ENCODE assay signal across 1 cellular context in genomic region chr4:158835456-158836369, GRCh38.
A peak's percentile ranks its signal among the peaks of the same experiment; 100 is the strongest.
TF ChIP-seq lines count a peak whose summit lies in the region.

No MANE protein-coding gene starts in this region.

TF ChIP-seq in HEK293, 187 proteins besides CTCF, POLR2A, EP300 and RAD21 (continued from another document):
- TF ChIP-seq PRDM2 (tag by site-specific recombination; IDR thresholded peaks at IDR 0.05; ENCODE audit: borderline replicate concordance) (no peak), OVOL3 (tag by site-specific recombination; IDR thresholded peaks at IDR 0.05) (no peak), PBX3 (CRISPR knock-in tag; IDR thresholded peaks at IDR 0.05) (no peak), MZF1 (tag by site-specific recombination; IDR thresholded peaks at IDR 0.05; ENCODE audit: borderline replicate concordance) (no peak), FEZF1 (tag by site-specific recombination; IDR thresholded peaks at IDR 0.05) (peak; percentile 75), ZFP41 (tag by site-specific recombination; IDR thresholded peaks at IDR 0.05; ENCODE audit: borderline replicate concordance) (no peak), ZNF394 (tag by site-specific recombination; IDR thresholded peaks at IDR 0.05; ENCODE audit: borderline replicate concordance) (no peak), ZBTB1 (tag by site-specific recombination; IDR thresholded peaks at IDR 0.05) (no peak), ZNF510 (tag by site-specific recombination; IDR thresholded peaks at IDR 0.05; ENCODE audit: insufficient replicate concordance) (no peak)
